8 cellular contexts compared by ENCODE assay signal in genomic region chr12:125048981-125049322, GRCh38. TPM values are rescaled to one million over a fixed set of nuclear protein-coding genes. Genes with fewer than 3 reads are reported as not detected.
A peak's percentile ranks its signal among the peaks of the same experiment; 100 is the strongest.
DNase-seq lines count a peak whose midpoint lies in the region; ATAC-seq, FAIRE-seq and TF ChIP-seq lines count a peak whose summit lies in the region.
"Not testable (repeated sequence)": the region's sequence is repeated elsewhere in the genome, so short reads cannot be mapped to it uniquely, and the experiment has no call there.

No MANE protein-coding gene starts in this region.

- DNase-seq in A549 (ENCODE audit: low read depth in 1 of 2, low spot score in 1 of 2); H9; ascending aorta (ENCODE audit: low spot score in 2 of 2); endothelial cell of umbilical vein (ENCODE audit: low read depth, low spot score); stimulated activated naive CD8-positive, alpha-beta T cell treated with anti-CD3 and anti-CD28 coated beads, Interleukin-15, amount 100 ng/mL, for 72 hours: not testable (repeated sequence)

- H3K79me2 ChIP-seq in H9 (ENCODE audit: insufficient read depth, low read length); endothelial cell of umbilical vein (ENCODE audit: control insufficient read depth, insufficient read depth, low read length): not testable (repeated sequence)

- not testable (repeated sequence) for H3K18ac ChIP-seq in H9 (ENCODE audit: insufficient read length, low read depth, low read length)

- BruUV-seq in endothelial cell of umbilical vein (replicated peaks; lab: Mats Ljungman, UMichigan), result TSS peak; percentile 79

- H2BK120ac ChIP-seq in H9 (ENCODE audit: low read depth, low read length, poor library complexity, severe bottlenecking), result not testable (repeated sequence)

- not testable (repeated sequence) for H3K9me3 Mint-ChIP-seq in H9; nephron; stimulated activated naive CD8-positive, alpha-beta T cell treated with anti-CD3 and anti-CD28 coated beads, Interleukin-15, amount 100 ng/mL, for 72 hours

- POLR2A ChIA-PET in A549 (lab: Yijun Ruan, JAX), result interaction anchor here (1.0 kb wide), 1 partner anchor 13 kb away, joined by 3 read pairs; no protein-coding TSS in a partner anchor
- POLR2A ChIA-PET in endothelial cell of umbilical vein (lab: Charles Lee), result not testable (repeated sequence)

- not testable (repeated sequence) for H3K4ac ChIP-seq in H9 (ENCODE audit: low read depth, low read length)

- not testable (repeated sequence) for H2BK12ac ChIP-seq in H9 (ENCODE audit: insufficient read length, low read depth, low read length)

- H3K27me3 ChIP-seq in H9 (ENCODE audit: insufficient read depth, low read length); ascending aorta; endothelial cell of umbilical vein (ENCODE audit: control insufficient read depth in 2 of 2, insufficient read depth in 2 of 2, low read length in 2 of 2); iPS-20b (ENCODE audit: insufficient read depth, low read length): not testable (repeated sequence)

- not testable (repeated sequence) for H3K9me3 ChIP-seq in A549; H9 (ENCODE audit: control insufficient read depth, low read depth, low read length); ascending aorta; endothelial cell of umbilical vein (replicated peaks; ENCODE audit: control insufficient read depth, insufficient read depth, low read length); iPS-20b (ENCODE audit: insufficient read depth, low read depth, low read length)

- H4K91ac ChIP-seq in H9 (ENCODE audit: insufficient read length, low read depth, low read length), result not testable (repeated sequence)

- H3K4me2 ChIP-seq in A549, result peak overlapping the region; percentile 82
- H3K4me2 ChIP-seq in H9 (ENCODE audit: insufficient read depth, insufficient read length, low read length), result peak overlapping the region; percentile 38
- peak overlapping the region; percentile 80 for H3K4me2 ChIP-seq in endothelial cell of umbilical vein (ENCODE audit: insufficient read depth, low read length)

- ATAC-seq in A549; stimulated activated naive CD8-positive, alpha-beta T cell treated with anti-CD3 and anti-CD28 coated beads, Interleukin-15, amount 100 ng/mL, for 72 hours: not testable (repeated sequence)

- H3K27ac ChIP-seq in A549; H9 (ENCODE audit: insufficient read length, low read depth, low read length); ascending aorta; endothelial cell of umbilical vein (ENCODE audit: insufficient read depth, low read depth, low read length); iPS-20b (ENCODE audit: low read length): not testable (repeated sequence)
- peak overlapping the region; percentile 54; the same call in 1 of the 2 replicates for H3K27ac ChIP-seq in VCaP

- peak overlapping the region in 1 of 3 experiments; percentile 85; a peak in 1 of 7 replicates for H3K27ac Mint-ChIP-seq in H9
- not testable (repeated sequence) for H3K27ac Mint-ChIP-seq in nephron
- H3K27ac Mint-ChIP-seq in stimulated activated naive CD8-positive, alpha-beta T cell treated with anti-CD3 and anti-CD28 coated beads, Interleukin-15, amount 100 ng/mL, for 72 hours, result peak overlapping the region in 1 of 2 donors; percentile 27

- H3K4me1 ChIP-seq in A549; H9 (ENCODE audit: insufficient read depth, low read length); ascending aorta; endothelial cell of umbilical vein (ENCODE audit: control insufficient read depth, extremely low read depth, insufficient read depth, low read length); iPS-20b (ENCODE audit: insufficient read depth, low read length): not testable (repeated sequence)

- TF ChIP-seq EP300 in A549 (IDR thresholded peaks at IDR 0.05), result not testable (repeated sequence)

- dilution Hi-C loops in endothelial cell of umbilical vein (cut with MboI; ENCODE audit: extremely low pct_ligation_motif_present, low sequenced_read_pairs), result not testable (repeated sequence)

- not testable (repeated sequence) for H3K27me3 Mint-ChIP-seq in H9 (ENCODE audit: low read depth); nephron (ENCODE audit: low read depth); stimulated activated naive CD8-positive, alpha-beta T cell treated with anti-CD3 and anti-CD28 coated beads, Interleukin-15, amount 100 ng/mL, for 72 hours

- not testable (repeated sequence) for H4K20me1 ChIP-seq in H9 (ENCODE audit: control insufficient read depth, insufficient read depth, insufficient read length); endothelial cell of umbilical vein (replicated peaks; ENCODE audit: control insufficient read depth, extremely low read depth, insufficient read depth, low read length)

- not testable (repeated sequence) for H2BK5ac ChIP-seq in H9 (ENCODE audit: insufficient read length, low read length)

- H3T11ph ChIP-seq in H9 (ENCODE audit: low read length), result not testable (repeated sequence)

- peak overlapping the region; percentile 61 for H3K4me3 ChIP-seq in A549
- peak overlapping the region; percentile 56 to 69 for H3K4me3 ChIP-seq in ascending aorta
- H3K4me3 ChIP-seq in endothelial cell of umbilical vein (replicated peaks in 1 of 3; ENCODE audit: insufficient read depth in 1 of 3, low read depth in 1 of 3, low read length in 3 of 3), result peak overlapping the region; percentile 59 to 90 (median 72)
- H3K4me3 ChIP-seq in iPS-20b (ENCODE audit: low read length), result peak overlapping the region; percentile 65

- CTCF ChIA-PET in A549 (lab: Yijun Ruan, JAX) (interaction anchor here (1.7 to 2.3 kb wide), 2 partner anchors 10 to 15 kb away, joined by 5 to 9 read pairs; no protein-coding TSS in a partner anchor), endothelial cell of umbilical vein (lab: Charles Lee) (interaction anchor here (1.0 to 1.1 kb wide), 3 partner anchors 15 to 109 kb away, joined by 4 to 6 read pairs (median 5); partner anchors contain the start of gene AACS)

- not testable (repeated sequence) for H3K23ac ChIP-seq in H9 (ENCODE audit: insufficient read length, low read depth, low read length)

- H3K9ac ChIP-seq in H9 (ENCODE audit: extremely low read depth, insufficient read length, low read length); endothelial cell of umbilical vein (replicated peaks; ENCODE audit: extremely low read depth, insufficient read depth, low read length): not testable (repeated sequence)
- peak overlapping the region; percentile 25; the same call in 1 of the 2 replicates for H3K9ac ChIP-seq in iPS-20b (ENCODE audit: low read depth, low read length)

- not testable (repeated sequence) for H2AK5ac ChIP-seq in H9 (ENCODE audit: insufficient read length, low read length)

- peak overlapping the region in 1 of 2 experiments; percentile 69; a peak in 2 of 5 replicates for H3K4me3 Mint-ChIP-seq in H9
- peak overlapping the region; percentile 68 to 81 (median 76) for H3K4me3 Mint-ChIP-seq in nephron
- H3K4me3 Mint-ChIP-seq in stimulated activated naive CD8-positive, alpha-beta T cell treated with anti-CD3 and anti-CD28 coated beads, Interleukin-15, amount 100 ng/mL, for 72 hours, result peak overlapping the region; percentile 89 to 94

- TF ChIP-seq CTCF in A549 (IDR thresholded peaks at IDR 0.05); H9 (conservative IDR thresholded peaks at IDR 0.05); VCaP (conservative IDR thresholded peaks at IDR 0.05); ascending aorta (IDR thresholded peaks at IDR 0.05); endothelial cell of umbilical vein (IDR thresholded peaks at IDR 0.05; ENCODE audit: extremely low read depth in 1 of 2, insufficient read depth in 1 of 2, low read depth in 1 of 2, low read length in 2 of 2); nephron (IDR thresholded peaks at IDR 0.05; ENCODE audit: unreplicated experiment in 3 of 3): not testable (repeated sequence)

- H2AFZ ChIP-seq in H9 (ENCODE audit: low read length) (peak overlapping the region; percentile 5), endothelial cell of umbilical vein (ENCODE audit: low read depth, low read length) (peak overlapping the region; percentile 99)

- H3K79me1 ChIP-seq in H9 (ENCODE audit: insufficient read depth, low read depth, low read length, poor library complexity, severe bottlenecking), result not testable (repeated sequence)

- not testable (repeated sequence) for H2BK20ac ChIP-seq in H9 (ENCODE audit: low read depth, low read length, poor library complexity, severe bottlenecking)

- intact Hi-C loops in ascending aorta (cut with DNase I) (loop anchor here (1.0 to 5.0 kb wide), 2 partner anchors 16 to 62 kb away; partner anchors contain the start of genes AACS and DHX37), endothelial cell of umbilical vein (cut with micrococcal nuclease) (loop anchor here (1.0 to 5.0 kb wide), 2 partner anchors 16 to 57 kb away; partner anchors contain the start of genes AACS and BRI3BP)

- not testable (repeated sequence) for FAIRE-seq in A549 (lab: Jason Lieb, UNC); endothelial cell of umbilical vein (lab: Jason Lieb, UNC)

- H2BK15ac ChIP-seq in H9 (ENCODE audit: low read depth, low read length), result not testable (repeated sequence)

- not testable (repeated sequence) for H3K36me3 ChIP-seq in ascending aorta; endothelial cell of umbilical vein (ENCODE audit: control insufficient read depth in 2 of 2, extremely low read depth in 1 of 2, insufficient read depth in 2 of 2, low read length in 2 of 2); iPS-20b (ENCODE audit: insufficient read depth, low read depth, low read length)

- not testable (repeated sequence) for H3K23me2 ChIP-seq in H9 (ENCODE audit: insufficient read length, low read depth, low read length, poor library complexity, severe bottlenecking)

- H3K56ac ChIP-seq in H9 (ENCODE audit: insufficient read length, low read depth, low read length), result not testable (repeated sequence)

- H4K5ac ChIP-seq in H9 (ENCODE audit: insufficient read length, low read depth, low read length), result not testable (repeated sequence)

- WGBS in A549 (ENCODE audit: missing lambda C conversion rate), result 87% methylated on average over 16 of the region's 16 CpGs
- WGBS in H9 (ENCODE audit: extremely low coverage, insufficient read length, low lambda C conversion rate), result no CpG with 5 or more reads among the region's 16 CpGs

- not testable (repeated sequence) for H3K4me1 Mint-ChIP-seq in H9, nephron
- H3K4me1 Mint-ChIP-seq in stimulated activated naive CD8-positive, alpha-beta T cell treated with anti-CD3 and anti-CD28 coated beads, Interleukin-15, amount 100 ng/mL, for 72 hours, result peaks cover 14% of the 10 kb centered on the region

- not testable (repeated sequence) for TF ChIP-seq POLR2A in A549 (IDR thresholded peaks at IDR 0.05; ENCODE audit: low read length); endothelial cell of umbilical vein (IDR thresholded peaks at IDR 0.05; ENCODE audit: low read depth, low read length)

- not testable (repeated sequence) for H3K9me1 ChIP-seq in endothelial cell of umbilical vein (replicated peaks; ENCODE audit: control insufficient read depth, extremely low read depth, insufficient read depth, low read length)

- not testable (repeated sequence) for TF ChIP-seq RAD21 in A549 (conservative IDR thresholded peaks at IDR 0.05 in 1 of 2, IDR thresholded peaks at IDR 0.05 in 1 of 2)

- H4K8ac ChIP-seq in H9 (replicated peaks; ENCODE audit: insufficient read length, low read depth, low read length), result not testable (repeated sequence)

- not testable (repeated sequence) for H3K36me3 Mint-ChIP-seq in H9 (ENCODE audit: insufficient read depth in 1 of 3, low read depth in 3 of 3); nephron (ENCODE audit: low read depth)

- not testable (repeated sequence) for H3K14ac ChIP-seq in H9 (ENCODE audit: insufficient read depth, low read length)

RNA-seq across cellular contexts. Expression of gene AACS, which starts 16.3 kb away (rescaled TPM):
- polyA plus RNA-seq in A549 (2011; rRNA removed), result 18.6 and 19.3 TPM in 2 replicates
- 16.4 and 18.1 TPM in 2 replicates for polyA plus RNA-seq in A549 (2012; cell fraction: cytosol; rRNA removed)
- polyA plus RNA-seq in A549 (2012; cell fraction: nucleus; rRNA removed), result 40.4 and 45.8 TPM in 2 replicates
- 17.2 to 20.5 TPM (median 20.4 TPM) in 3 replicates for polyA plus RNA-seq in A549 (2017; fragmentation: RNase III; extraction: RNeasy Plus Mini Kit Qiagen cat#74134 plus additional on column Dnase treatment)
- polyA minus RNA-seq in A549 (2011; rRNA and poly(A)+ RNA removed), result 22.1 and 30.9 TPM in 2 replicates
- 32.7 and 35.0 TPM in 2 replicates for total RNA-seq in H9 (2021)
- 7.0 TPM for total RNA-seq in ascending aorta
- 40.3 and 44.7 TPM in 2 replicates for total RNA-seq in endothelial cell of umbilical vein
- polyA plus RNA-seq in endothelial cell of umbilical vein, result 30.6 and 34.7 TPM in 2 replicates
- polyA plus RNA-seq in endothelial cell of umbilical vein (2011; cell fraction: cytosol; rRNA removed), result 28.0 and 28.4 TPM in 2 replicates
- polyA plus RNA-seq in endothelial cell of umbilical vein (2011; cell fraction: nucleus; rRNA removed), result 45.8 and 54.2 TPM in 2 replicates
- 20.4 and 29.5 TPM in 2 replicates for polyA plus RNA-seq in endothelial cell of umbilical vein (2012)
- polyA minus RNA-seq in endothelial cell of umbilical vein, result 45.7 and 67.1 TPM in 2 replicates
- 17.4 TPM for polyA minus RNA-seq in endothelial cell of umbilical vein (2011; cell fraction: cytosol; rRNA and poly(A)+ RNA removed)
- 21.6 and 25.7 TPM in 2 replicates for polyA minus RNA-seq in endothelial cell of umbilical vein (2011; cell fraction: nucleus; rRNA and poly(A)+ RNA removed)

RNA-seq across cellular contexts. Expression of gene BRI3BP, which starts 55.5 kb away (rescaled TPM):
- polyA plus RNA-seq in A549 (2011; rRNA removed), result 23.7 and 25.0 TPM in 2 replicates
- polyA plus RNA-seq in A549 (2012; cell fraction: cytosol; rRNA removed), result 13.6 and 17.2 TPM in 2 replicates
- 7.2 and 9.0 TPM in 2 replicates for polyA plus RNA-seq in A549 (2012; cell fraction: nucleus; rRNA removed)
- 21.6 to 25.9 TPM (median 23.5 TPM) in 3 replicates for polyA plus RNA-seq in A549 (2017; fragmentation: RNase III; extraction: RNeasy Plus Mini Kit Qiagen cat#74134 plus additional on column Dnase treatment)
- polyA minus RNA-seq in A549 (2011; rRNA and poly(A)+ RNA removed), result 17.5 and 17.8 TPM in 2 replicates
- total RNA-seq in H9 (2021), result 10.5 and 11.3 TPM in 2 replicates
- 2.1 TPM for total RNA-seq in ascending aorta
- 8.2 and 8.3 TPM in 2 replicates for total RNA-seq in endothelial cell of umbilical vein
- 2.8 and 3.4 TPM in 2 replicates for polyA plus RNA-seq in endothelial cell of umbilical vein
- 3.1 and 3.2 TPM in 2 replicates for polyA plus RNA-seq in endothelial cell of umbilical vein (2011; cell fraction: cytosol; rRNA removed)
- polyA plus RNA-seq in endothelial cell of umbilical vein (2011; cell fraction: nucleus; rRNA removed), result 1.2 and 2.0 TPM in 2 replicates
- polyA plus RNA-seq in endothelial cell of umbilical vein (2012), result 3.9 and 5.5 TPM in 2 replicates
- 5.2 and 5.4 TPM in 2 replicates for polyA minus RNA-seq in endothelial cell of umbilical vein
- polyA minus RNA-seq in endothelial cell of umbilical vein (2011; cell fraction: cytosol; rRNA and poly(A)+ RNA removed), result 25.5 TPM
- polyA minus RNA-seq in endothelial cell of umbilical vein (2011; cell fraction: nucleus; rRNA and poly(A)+ RNA removed), result 1.7 and 2.2 TPM in 2 replicates
